Comparison of ENCODE assay signal across 10 cellular contexts in the genomic region with DNA sequence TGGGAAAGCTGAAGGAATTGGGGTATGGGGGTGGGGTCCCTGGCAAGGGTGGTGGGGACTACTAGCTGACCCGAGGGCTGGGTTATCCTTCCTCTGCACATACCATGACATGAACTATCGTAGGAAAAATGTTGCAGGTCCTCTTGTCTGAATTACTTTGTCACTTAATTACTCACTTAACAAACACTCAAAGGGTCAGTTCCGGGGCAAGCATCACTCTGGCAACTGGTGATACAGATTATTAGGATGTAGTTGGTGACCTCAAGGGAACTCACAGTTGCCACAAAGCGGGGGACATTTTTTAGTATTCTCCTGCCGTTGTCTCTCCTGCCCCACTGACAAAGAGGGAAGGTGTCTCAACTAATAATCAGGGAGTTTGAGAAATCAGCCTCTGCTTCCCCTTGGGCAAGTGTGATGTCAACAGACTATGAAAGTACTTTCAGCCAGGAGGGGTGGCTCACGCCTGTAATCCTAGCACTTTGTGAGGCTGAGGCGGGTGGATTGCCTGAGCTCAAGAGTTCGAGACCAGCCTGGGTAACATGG. TPM values are rescaled to one million over a fixed set of nuclear protein-coding genes. Genes with fewer than 3 reads are reported as not detected.
DNase-seq lines count a peak whose midpoint lies in the region; ATAC-seq lines count a peak whose summit lies in the region.
"Had no signal": no experiment of that assay in that cellular context is flagged by ENCODE, and none has a peak within 500 bp of the region (broad histone marks: within the 10 kb centered on the region; RNA-seq: fewer than 3 reads in every experiment).

No MANE protein-coding gene starts in this region.

- CTCF ChIA-PET in activated CD4-positive, alpha-beta memory T cell treated with anti-CD3 and anti-CD28 coated beads for 36 hours (lab: Charles Lee): interaction anchor here (3.7 to 4.4 kb wide), 3 partner anchors 9 to 48 kb away, joined by 20 to 35 read pairs (median 21); a partner anchor contains a TSS

- intact Hi-C loops in activated CD4-positive, alpha-beta memory T cell treated with anti-CD3 and anti-CD28 coated beads for 36 hours (cut with micrococcal nuclease): loop anchor here (1.0 kb wide), 1 partner anchor 11 kb away; a partner anchor contains a TSS

- peak; percentile 30 for DNase-seq in AG20443 (ENCODE audit: low spot score)
- peak; percentile 41 for DNase-seq in HS-27A (ENCODE audit: low read depth)
- no peak for DNase-seq in activated CD4-positive, alpha-beta memory T cell treated with anti-CD3 and anti-CD28 coated beads for 36 hours
- peak; percentile 64 for DNase-seq in hepatic stellate cell (ENCODE audit: low spot score)
- no peak for DNase-seq in NK-92 treated with Interleukin-12 subunit alpha and Interleukin-12 subunit beta, amount 100 ng/mL, for 24 hours (lab: John Stamatoyannopoulos, UW)
- DNase-seq in cortex of kidney (lab: John Stamatoyannopoulos, UW): no peak
- no peak for DNase-seq in NCI-H1092 (lab: John Stamatoyannopoulos, UW)
- DNase-seq: sigmoid colon had no signal

- H3K27ac Mint-ChIP-seq in activated CD4-positive, alpha-beta memory T cell treated with anti-CD3 and anti-CD28 coated beads for 36 hours: peak overlapping the region; percentile 72

- peak overlapping the region; percentile 34 for H3K4me3 Mint-ChIP-seq in activated CD4-positive, alpha-beta memory T cell treated with anti-CD3 and anti-CD28 coated beads for 36 hours

- no peaks in the 10 kb centered on the region for H3K27me3 Mint-ChIP-seq in activated CD4-positive, alpha-beta memory T cell treated with anti-CD3 and anti-CD28 coated beads for 36 hours

- no peak for ATAC-seq in HG03039 (IDR thresholded peaks at IDR 0.05; ENCODE audit: unreplicated experiment)

- POLR2A ChIA-PET in activated CD4-positive, alpha-beta memory T cell treated with anti-CD3 and anti-CD28 coated beads for 36 hours (lab: Charles Lee): interaction anchor here (1.8 to 2.1 kb wide), 2 partner anchors 10 to 12 kb away, joined by 9 to 16 read pairs; a partner anchor contains a TSS

- no peaks in the 10 kb centered on the region for H3K36me3 Mint-ChIP-seq in activated CD4-positive, alpha-beta memory T cell treated with anti-CD3 and anti-CD28 coated beads for 36 hours

- no peaks in the 10 kb centered on the region for H3K9me3 Mint-ChIP-seq in activated CD4-positive, alpha-beta memory T cell treated with anti-CD3 and anti-CD28 coated beads for 36 hours

- H3K4me1 Mint-ChIP-seq in activated CD4-positive, alpha-beta memory T cell treated with anti-CD3 and anti-CD28 coated beads for 36 hours (ENCODE audit: low read depth): peaks cover 47% of the 10 kb centered on the region

RNA-seq across cellular contexts. Expression of a gene that starts 10.4 kb away (rescaled TPM):
- total RNA-seq in activated CD4-positive, alpha-beta memory T cell treated with anti-CD3 and anti-CD28 coated beads for 36 hours: 10 to 100 TPM; 71.2 to 76.5 TPM

RNA-seq across cellular contexts. Expression of a gene that starts 11.8 kb away (rescaled TPM):
- 10 to 100 TPM; 31.5 to 35.2 TPM for total RNA-seq in activated CD4-positive, alpha-beta memory T cell treated with anti-CD3 and anti-CD28 coated beads for 36 hours

RNA-seq across cellular contexts. Expression of a gene that starts 21.6 kb away (rescaled TPM):
- total RNA-seq in activated CD4-positive, alpha-beta memory T cell treated with anti-CD3 and anti-CD28 coated beads for 36 hours: 100 to 1,000 TPM; 120 TPM

RNA-seq across cellular contexts. Expression of a gene that starts 32.6 kb away (rescaled TPM):
- under 1 TPM; 0.29 to 0.41 TPM for total RNA-seq in activated CD4-positive, alpha-beta memory T cell treated with anti-CD3 and anti-CD28 coated beads for 36 hours
- total RNA-seq: SK-MEL-5 had no signal

Comparison
In these comparisons a context has a peak if more than half of its experiments do, and no peak if none do; other contexts are left out.
1. DNase-seq: peak in AG20443 (single experiment), HS-27A (single experiment) and hepatic stellate cell (single experiment); none in activated CD4-positive, alpha-beta memory T cell treated with anti-CD3 and anti-CD28 coated beads for 36 hours (single experiment), NK-92 treated with Interleukin-12 subunit alpha and Interleukin-12 subunit beta, amount 100 ng/mL, for 24 hours (single experiment), cortex of kidney (single experiment) and NCI-H1092 (single experiment).